1 cellular context compared by ENCODE assay signal in the genomic region with DNA sequence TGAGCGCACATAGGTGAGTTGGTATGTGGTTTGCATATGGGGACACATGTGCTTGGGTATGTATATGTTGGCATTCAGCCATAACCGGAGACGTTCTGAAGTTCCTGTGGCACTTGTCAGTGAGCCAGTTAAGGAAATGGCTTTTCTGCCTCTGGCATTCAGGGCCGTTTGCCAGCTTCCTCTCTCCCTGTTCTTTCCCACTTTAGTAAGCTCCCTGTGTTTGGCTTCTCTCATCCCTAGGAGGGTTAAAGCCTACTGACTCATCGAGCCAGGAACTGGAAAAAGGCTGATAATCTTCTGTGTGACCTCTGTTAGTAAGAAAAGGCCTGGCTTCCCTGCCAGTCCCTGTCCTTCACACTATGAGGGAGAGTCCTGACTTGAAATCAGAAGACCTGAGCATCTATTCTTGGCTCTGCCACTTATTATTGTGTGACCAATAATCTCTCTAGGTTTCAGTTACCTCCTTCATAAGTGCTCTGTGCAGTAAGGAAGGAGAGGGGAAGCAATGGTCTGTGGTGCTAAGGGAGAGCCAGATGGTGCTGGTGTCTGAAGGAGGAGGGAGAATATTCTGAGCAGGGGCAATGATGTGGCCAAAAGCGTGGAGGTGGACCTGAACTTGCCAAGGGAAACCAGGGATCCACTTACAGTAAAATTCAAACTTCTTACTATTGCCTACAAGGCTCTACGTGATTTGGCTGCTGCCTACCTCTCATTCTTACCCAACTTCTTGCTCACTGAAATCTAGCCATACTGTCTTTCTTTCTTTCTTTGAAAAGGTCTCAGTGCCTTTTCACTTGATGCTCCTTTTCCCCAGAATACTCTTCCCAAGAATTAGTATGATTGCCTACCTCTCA.
TF ChIP-seq lines count a peak whose summit lies in the region.

No MANE protein-coding gene starts in this region.

TF ChIP-seq in K562, 482 proteins besides CTCF, POLR2A, EP300 and RAD21:
- TF ChIP-seq FOSL1 (tag; conservative IDR thresholded peaks at IDR 0.05) = peak; percentile 71
- 0 out of 2 replicates have a peak, but pooled peaks have one; percentile 44 for TF ChIP-seq JUND (IDR thresholded peaks at IDR 0.05; ENCODE audit: borderline replicate concordance, low read depth, low read length)
- peak; percentile 25; the same call in 1 of the 3 replicates for TF ChIP-seq JUND (tag; IDR thresholded peaks at IDR 0.05; ENCODE audit: borderline replicate concordance, low read depth, low read length)
- TF ChIP-seq ETV5 (CRISPR knock-in tag; IDR thresholded peaks at IDR 0.05; ENCODE audit: low read depth) = 0 out of 2 replicates have a peak, but pooled peaks have one; percentile 7
- TF ChIP-seq, protein P1, sequence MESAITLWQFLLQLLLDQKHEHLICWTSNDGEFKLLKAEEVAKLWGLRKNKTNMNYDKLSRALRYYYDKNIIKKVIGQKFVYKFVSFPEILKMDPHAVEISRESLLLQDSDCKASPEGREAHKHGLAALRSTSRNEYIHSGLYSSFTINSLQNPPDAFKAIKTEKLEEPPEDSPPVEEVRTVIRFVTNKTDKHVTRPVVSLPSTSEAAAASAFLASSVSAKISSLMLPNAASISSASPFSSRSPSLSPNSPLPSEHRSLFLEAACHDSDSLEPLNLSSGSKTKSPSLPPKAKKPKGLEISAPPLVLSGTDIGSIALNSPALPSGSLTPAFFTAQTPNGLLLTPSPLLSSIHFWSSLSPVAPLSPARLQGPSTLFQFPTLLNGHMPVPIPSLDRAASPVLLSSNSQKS (CRISPR knock-in tag; IDR thresholded peaks at IDR 0.05) = no peak
- no peak for TF ChIP-seq SUPT5H (IDR thresholded peaks at IDR 0.05)
- TF ChIP-seq CHD2 (IDR thresholded peaks at IDR 0.05; ENCODE audit: low read depth, low read length) = no peak
- TF ChIP-seq NFIC (IDR thresholded peaks at IDR 0.05) = peak; percentile 54
